In the genomic region with DNA sequence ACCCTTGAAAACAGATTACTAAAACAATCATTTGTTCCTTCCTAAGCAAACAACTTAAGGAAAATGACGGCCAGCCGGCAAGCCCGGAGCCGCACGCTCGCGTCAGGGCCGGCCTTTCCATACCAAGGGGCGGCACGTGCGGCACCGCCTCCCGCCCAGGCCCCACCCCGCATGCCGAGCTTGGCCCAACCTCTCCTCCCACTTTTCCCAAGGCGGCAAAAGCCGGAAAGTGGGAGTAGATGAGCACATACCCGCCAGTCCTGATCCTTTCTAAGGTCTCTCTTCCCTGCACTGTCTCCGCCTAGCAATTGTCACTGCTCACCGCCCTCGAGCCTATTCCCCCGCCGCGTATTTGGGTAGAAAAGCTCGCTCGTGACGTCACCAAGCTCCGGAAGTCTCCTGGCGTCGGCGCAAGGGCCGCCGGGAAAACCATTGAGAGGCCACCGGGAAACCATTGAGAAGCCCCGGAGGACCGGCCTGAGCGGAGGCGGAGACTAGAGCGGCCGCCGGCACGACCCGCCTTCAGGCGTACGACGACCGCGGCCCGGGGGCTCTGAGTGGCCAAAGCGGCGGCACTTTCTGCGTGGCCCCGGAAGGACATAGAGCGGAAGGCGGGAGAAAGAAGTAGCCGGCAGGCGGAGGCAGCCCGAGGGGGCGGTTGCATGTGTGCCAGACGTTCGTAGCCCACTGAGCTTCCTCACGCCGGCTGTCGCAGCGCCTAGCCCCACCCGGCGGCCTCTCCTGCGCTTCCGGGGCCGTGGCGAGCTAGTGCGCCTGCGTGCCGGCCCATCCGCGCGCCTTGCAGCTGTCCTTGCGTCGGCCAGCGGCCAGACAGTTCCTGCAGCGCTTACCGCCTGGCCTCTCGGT, we compare ENCODE assay signal across 1 cellular context.
TF ChIP-seq lines count a peak whose summit lies in the region.

A gene with protein sequence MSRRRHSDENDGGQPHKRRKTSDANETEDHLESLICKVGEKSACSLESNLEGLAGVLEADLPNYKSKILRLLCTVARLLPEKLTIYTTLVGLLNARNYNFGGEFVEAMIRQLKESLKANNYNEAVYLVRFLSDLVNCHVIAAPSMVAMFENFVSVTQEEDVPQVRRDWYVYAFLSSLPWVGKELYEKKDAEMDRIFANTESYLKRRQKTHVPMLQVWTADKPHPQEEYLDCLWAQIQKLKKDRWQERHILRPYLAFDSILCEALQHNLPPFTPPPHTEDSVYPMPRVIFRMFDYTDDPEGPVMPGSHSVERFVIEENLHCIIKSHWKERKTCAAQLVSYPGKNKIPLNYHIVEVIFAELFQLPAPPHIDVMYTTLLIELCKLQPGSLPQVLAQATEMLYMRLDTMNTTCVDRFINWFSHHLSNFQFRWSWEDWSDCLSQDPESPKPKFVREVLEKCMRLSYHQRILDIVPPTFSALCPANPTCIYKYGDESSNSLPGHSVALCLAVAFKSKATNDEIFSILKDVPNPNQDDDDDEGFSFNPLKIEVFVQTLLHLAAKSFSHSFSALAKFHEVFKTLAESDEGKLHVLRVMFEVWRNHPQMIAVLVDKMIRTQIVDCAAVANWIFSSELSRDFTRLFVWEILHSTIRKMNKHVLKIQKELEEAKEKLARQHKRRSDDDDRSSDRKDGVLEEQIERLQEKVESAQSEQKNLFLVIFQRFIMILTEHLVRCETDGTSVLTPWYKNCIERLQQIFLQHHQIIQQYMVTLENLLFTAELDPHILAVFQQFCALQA (plus strand): TSS at position 830 of the 867 bp plus-strand sequence. CDS start 61 bp downstream, outside the sequence.
A gene (minus strand): TSS at position 377 of the 867 bp plus-strand sequence. CDS start 5,806 bp downstream, outside the sequence.

TF ChIP-seq in K562, 482 proteins besides CTCF, POLR2A, EP300 and RAD21 (continued from another document and continues in another):
- TF ChIP-seq, protein P1, sequence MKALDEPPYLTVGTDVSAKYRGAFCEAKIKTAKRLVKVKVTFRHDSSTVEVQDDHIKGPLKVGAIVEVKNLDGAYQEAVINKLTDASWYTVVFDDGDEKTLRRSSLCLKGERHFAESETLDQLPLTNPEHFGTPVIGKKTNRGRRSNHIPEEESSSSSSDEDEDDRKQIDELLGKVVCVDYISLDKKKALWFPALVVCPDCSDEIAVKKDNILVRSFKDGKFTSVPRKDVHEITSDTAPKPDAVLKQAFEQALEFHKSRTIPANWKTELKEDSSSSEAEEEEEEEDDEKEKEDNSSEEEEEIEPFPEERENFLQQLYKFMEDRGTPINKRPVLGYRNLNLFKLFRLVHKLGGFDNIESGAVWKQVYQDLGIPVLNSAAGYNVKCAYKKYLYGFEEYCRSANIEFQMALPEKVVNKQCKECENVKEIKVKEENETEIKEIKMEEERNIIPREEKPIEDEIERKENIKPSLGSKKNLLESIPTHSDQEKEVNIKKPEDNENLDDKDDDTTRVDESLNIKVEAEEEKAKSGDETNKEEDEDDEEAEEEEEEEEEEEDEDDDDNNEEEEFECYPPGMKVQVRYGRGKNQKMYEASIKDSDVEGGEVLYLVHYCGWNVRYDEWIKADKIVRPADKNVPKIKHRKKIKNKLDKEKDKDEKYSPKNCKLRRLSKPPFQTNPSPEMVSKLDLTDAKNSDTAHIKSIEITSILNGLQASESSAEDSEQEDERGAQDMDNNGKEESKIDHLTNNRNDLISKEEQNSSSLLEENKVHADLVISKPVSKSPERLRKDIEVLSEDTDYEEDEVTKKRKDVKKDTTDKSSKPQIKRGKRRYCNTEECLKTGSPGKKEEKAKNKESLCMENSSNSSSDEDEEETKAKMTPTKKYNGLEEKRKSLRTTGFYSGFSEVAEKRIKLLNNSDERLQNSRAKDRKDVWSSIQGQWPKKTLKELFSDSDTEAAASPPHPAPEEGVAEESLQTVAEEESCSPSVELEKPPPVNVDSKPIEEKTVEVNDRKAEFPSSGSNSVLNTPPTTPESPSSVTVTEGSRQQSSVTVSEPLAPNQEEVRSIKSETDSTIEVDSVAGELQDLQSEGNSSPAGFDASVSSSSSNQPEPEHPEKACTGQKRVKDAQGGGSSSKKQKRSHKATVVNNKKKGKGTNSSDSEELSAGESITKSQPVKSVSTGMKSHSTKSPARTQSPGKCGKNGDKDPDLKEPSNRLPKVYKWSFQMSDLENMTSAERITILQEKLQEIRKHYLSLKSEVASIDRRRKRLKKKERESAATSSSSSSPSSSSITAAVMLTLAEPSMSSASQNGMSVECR (CRISPR knock-in tag; IDR thresholded peaks at IDR 0.05), result peak; percentile 39; the same call in 1 of the 2 replicates
- TF ChIP-seq, protein P2, sequence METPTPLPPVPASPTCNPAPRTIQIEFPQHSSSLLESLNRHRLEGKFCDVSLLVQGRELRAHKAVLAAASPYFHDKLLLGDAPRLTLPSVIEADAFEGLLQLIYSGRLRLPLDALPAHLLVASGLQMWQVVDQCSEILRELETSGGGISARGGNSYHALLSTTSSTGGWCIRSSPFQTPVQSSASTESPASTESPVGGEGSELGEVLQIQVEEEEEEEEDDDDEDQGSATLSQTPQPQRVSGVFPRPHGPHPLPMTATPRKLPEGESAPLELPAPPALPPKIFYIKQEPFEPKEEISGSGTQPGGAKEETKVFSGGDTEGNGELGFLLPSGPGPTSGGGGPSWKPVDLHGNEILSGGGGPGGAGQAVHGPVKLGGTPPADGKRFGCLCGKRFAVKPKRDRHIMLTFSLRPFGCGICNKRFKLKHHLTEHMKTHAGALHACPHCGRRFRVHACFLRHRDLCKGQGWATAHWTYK (CRISPR knock-in tag; IDR thresholded peaks at IDR 0.05), result no peak
- TF ChIP-seq CHD2 (IDR thresholded peaks at IDR 0.05; ENCODE audit: low read depth, low read length), result no peak
- 0 out of 2 replicates have a peak, but pooled peaks have one; percentile 73 for TF ChIP-seq ZNF24 (IDR thresholded peaks at IDR 0.05)
- TF ChIP-seq CSDE1 (IDR thresholded peaks at IDR 0.05), result no peak; a peak in 1 of 4 replicates
- no peak for TF ChIP-seq ZNF184 (CRISPR knock-in tag; IDR thresholded peaks at IDR 0.05)
- TF ChIP-seq, protein P3, sequence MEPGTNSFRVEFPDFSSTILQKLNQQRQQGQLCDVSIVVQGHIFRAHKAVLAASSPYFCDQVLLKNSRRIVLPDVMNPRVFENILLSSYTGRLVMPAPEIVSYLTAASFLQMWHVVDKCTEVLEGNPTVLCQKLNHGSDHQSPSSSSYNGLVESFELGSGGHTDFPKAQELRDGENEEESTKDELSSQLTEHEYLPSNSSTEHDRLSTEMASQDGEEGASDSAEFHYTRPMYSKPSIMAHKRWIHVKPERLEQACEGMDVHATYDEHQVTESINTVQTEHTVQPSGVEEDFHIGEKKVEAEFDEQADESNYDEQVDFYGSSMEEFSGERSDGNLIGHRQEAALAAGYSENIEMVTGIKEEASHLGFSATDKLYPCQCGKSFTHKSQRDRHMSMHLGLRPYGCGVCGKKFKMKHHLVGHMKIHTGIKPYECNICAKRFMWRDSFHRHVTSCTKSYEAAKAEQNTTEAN (CRISPR knock-in tag; IDR thresholded peaks at IDR 0.05), result peak; percentile 26; the same call in 1 of the 2 replicates
- TF ChIP-seq, protein P4, sequence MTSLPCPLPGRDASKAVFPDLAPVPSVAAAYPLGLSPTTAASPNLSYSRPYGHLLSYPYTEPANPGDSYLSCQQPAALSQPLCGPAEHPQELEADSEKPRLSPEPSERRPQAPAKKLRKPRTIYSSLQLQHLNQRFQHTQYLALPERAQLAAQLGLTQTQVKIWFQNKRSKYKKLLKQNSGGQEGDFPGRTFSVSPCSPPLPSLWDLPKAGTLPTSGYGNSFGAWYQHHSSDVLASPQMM (CRISPR knock-in tag; IDR thresholded peaks at IDR 0.05), result no peak
- peak; percentile 88 for TF ChIP-seq TAF1 (IDR thresholded peaks at IDR 0.05; ENCODE audit: control insufficient read depth, extremely low read depth, insufficient read depth, low read length, severe bottlenecking)
- TF ChIP-seq ZNF57 (CRISPR knock-in tag; IDR thresholded peaks at IDR 0.05), result no peak
- TF ChIP-seq, protein P5, sequence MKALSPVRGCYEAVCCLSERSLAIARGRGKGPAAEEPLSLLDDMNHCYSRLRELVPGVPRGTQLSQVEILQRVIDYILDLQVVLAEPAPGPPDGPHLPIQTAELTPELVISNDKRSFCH (CRISPR knock-in tag; IDR thresholded peaks at IDR 0.05), result no peak
- TF ChIP-seq, protein P5 (tag; IDR thresholded peaks at IDR 0.05), result no peak
- no peak for TF ChIP-seq SREBF2 (CRISPR knock-in tag; IDR thresholded peaks at IDR 0.05)
- no peak for TF ChIP-seq ZNF586 (CRISPR knock-in tag; conservative IDR thresholded peaks at IDR 0.05)
- peak; percentile 96 for TF ChIP-seq NR2C2 (CRISPR knock-in tag; IDR thresholded peaks at IDR 0.05)
- peak; percentile 99 for TF ChIP-seq NR2C2 (tag; IDR thresholded peaks at IDR 0.05)
- no peak for TF ChIP-seq TGIF2 (CRISPR knock-in tag; IDR thresholded peaks at IDR 0.05)
- peak; percentile 34; the same call in 1 of the 2 replicates for TF ChIP-seq ZC3H4 (CRISPR knock-in tag; IDR thresholded peaks at IDR 0.05; ENCODE audit: borderline replicate concordance)
- peak; percentile 31 for TF ChIP-seq HNRNPK (IDR thresholded peaks at IDR 0.05; ENCODE audit: low read depth, low read length, poor library complexity, severe bottlenecking)
- TF ChIP-seq, protein P6, sequence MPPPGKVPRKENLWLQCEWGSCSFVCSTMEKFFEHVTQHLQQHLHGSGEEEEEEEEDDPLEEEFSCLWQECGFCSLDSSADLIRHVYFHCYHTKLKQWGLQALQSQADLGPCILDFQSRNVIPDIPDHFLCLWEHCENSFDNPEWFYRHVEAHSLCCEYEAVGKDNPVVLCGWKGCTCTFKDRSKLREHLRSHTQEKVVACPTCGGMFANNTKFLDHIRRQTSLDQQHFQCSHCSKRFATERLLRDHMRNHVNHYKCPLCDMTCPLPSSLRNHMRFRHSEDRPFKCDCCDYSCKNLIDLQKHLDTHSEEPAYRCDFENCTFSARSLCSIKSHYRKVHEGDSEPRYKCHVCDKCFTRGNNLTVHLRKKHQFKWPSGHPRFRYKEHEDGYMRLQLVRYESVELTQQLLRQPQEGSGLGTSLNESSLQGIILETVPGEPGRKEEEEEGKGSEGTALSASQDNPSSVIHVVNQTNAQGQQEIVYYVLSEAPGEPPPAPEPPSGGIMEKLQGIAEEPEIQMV (tag; conservative IDR thresholded peaks at IDR 0.05; ENCODE audit: low read depth), result no peak
- TF ChIP-seq C11orf30 (IDR thresholded peaks at IDR 0.05; ENCODE audit: low read depth), result peak; percentile 68
- TF ChIP-seq, protein P7, sequence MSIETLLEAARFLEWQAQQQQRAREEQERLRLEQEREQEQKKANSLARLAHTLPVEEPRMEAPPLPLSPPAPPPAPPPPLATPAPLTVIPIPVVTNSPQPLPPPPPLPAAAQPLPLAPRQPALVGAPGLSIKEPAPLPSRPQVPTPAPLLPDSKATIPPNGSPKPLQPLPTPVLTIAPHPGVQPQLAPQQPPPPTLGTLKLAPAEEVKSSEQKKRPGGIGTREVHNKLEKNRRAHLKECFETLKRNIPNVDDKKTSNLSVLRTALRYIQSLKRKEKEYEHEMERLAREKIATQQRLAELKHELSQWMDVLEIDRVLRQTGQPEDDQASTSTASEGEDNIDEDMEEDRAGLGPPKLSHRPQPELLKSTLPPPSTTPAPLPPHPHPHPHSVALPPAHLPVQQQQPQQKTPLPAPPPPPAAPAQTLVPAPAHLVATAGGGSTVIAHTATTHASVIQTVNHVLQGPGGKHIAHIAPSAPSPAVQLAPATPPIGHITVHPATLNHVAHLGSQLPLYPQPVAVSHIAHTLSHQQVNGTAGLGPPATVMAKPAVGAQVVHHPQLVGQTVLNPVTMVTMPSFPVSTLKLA (conservative IDR thresholded peaks at IDR 0.05), result peak; percentile 98
- no peak for TF ChIP-seq FOXA1 (IDR thresholded peaks at IDR 0.05; ENCODE audit: borderline replicate concordance)
- TF ChIP-seq ESRRB (CRISPR knock-in tag; IDR thresholded peaks at IDR 0.05; ENCODE audit: borderline replicate concordance), result no peak
- peak; percentile 35 for TF ChIP-seq FOS (IDR thresholded peaks at IDR 0.05; ENCODE audit: extremely low read depth, insufficient read length)
- no peak for TF ChIP-seq NELFE (IDR thresholded peaks at IDR 0.05; ENCODE audit: insufficient read depth, insufficient read length)
- no peak for TF ChIP-seq U2AF1 (optimal IDR thresholded peaks at IDR 0.05; ENCODE audit: low read depth, low read length)
- no peak; the same call in 1 of the 2 replicates for TF ChIP-seq FOSL1 (tag; conservative IDR thresholded peaks at IDR 0.05)
- peak; percentile 81 for TF ChIP-seq POLR2AphosphoS5 (IDR thresholded peaks at IDR 0.05; ENCODE audit: control insufficient read depth, insufficient read depth, low read depth, low read length)
- TF ChIP-seq NCOR1 (IDR thresholded peaks at IDR 0.05), result no peak
- no peak for TF ChIP-seq ZNF212 (CRISPR knock-in tag; IDR thresholded peaks at IDR 0.05)
- TF ChIP-seq NONO (IDR thresholded peaks at IDR 0.05; ENCODE audit: low read depth in 2 of 2, low read length in 1 of 2), result peak in 1 of 2 experiments; percentile 79; a peak in 1 of 4 replicates
- no peak for TF ChIP-seq ZNF778 (CRISPR knock-in tag; IDR thresholded peaks at IDR 0.05)
- TF ChIP-seq SMARCE1 (IDR thresholded peaks at IDR 0.05), result 0 out of 2 replicates have a peak, but pooled peaks have one; percentile 11
- no peak for TF ChIP-seq PYGO2 (tag; IDR thresholded peaks at IDR 0.05)
- TF ChIP-seq CEBPG (CRISPR knock-in tag; IDR thresholded peaks at IDR 0.05), result peak; percentile 34; the same call in 1 of the 2 replicates
- no peak; a peak in 2 of 4 replicates for TF ChIP-seq CEBPG (tag; conservative IDR thresholded peaks at IDR 0.05 in 1 of 2, IDR thresholded peaks at IDR 0.05 in 1 of 2)
- TF ChIP-seq JUND (IDR thresholded peaks at IDR 0.05; ENCODE audit: borderline replicate concordance, low read depth, low read length), result peak; percentile 73; the same call in 1 of the 2 replicates
- TF ChIP-seq JUND (tag; IDR thresholded peaks at IDR 0.05; ENCODE audit: borderline replicate concordance, low read depth, low read length), result 0 out of 3 replicates have a peak, but pooled peaks have one; percentile 52
- TF ChIP-seq, protein P8, sequence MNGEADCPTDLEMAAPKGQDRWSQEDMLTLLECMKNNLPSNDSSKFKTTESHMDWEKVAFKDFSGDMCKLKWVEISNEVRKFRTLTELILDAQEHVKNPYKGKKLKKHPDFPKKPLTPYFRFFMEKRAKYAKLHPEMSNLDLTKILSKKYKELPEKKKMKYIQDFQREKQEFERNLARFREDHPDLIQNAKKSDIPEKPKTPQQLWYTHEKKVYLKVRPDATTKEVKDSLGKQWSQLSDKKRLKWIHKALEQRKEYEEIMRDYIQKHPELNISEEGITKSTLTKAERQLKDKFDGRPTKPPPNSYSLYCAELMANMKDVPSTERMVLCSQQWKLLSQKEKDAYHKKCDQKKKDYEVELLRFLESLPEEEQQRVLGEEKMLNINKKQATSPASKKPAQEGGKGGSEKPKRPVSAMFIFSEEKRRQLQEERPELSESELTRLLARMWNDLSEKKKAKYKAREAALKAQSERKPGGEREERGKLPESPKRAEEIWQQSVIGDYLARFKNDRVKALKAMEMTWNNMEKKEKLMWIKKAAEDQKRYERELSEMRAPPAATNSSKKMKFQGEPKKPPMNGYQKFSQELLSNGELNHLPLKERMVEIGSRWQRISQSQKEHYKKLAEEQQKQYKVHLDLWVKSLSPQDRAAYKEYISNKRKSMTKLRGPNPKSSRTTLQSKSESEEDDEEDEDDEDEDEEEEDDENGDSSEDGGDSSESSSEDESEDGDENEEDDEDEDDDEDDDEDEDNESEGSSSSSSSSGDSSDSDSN (IDR thresholded peaks at IDR 0.05; ENCODE audit: borderline replicate concordance in 1 of 2, low read depth in 2 of 2, low read length in 2 of 2), result peak in 1 of 2 experiments; percentile 51; a peak in 2 of 4 replicates
